1 cellular context compared by ENCODE assay signal in genomic region chr1:47593598-47594285, GRCh38.
TF ChIP-seq lines count a peak whose summit lies in the region.

No MANE protein-coding gene starts in this region.

TF ChIP-seq in H1, 55 proteins besides CTCF, POLR2A, EP300 and RAD21:
- TF ChIP-seq GABPA (IDR thresholded peaks at IDR 0.05; ENCODE audit: borderline replicate concordance, insufficient read depth, low read length), result no peak
- TF ChIP-seq HDAC2 (IDR thresholded peaks at IDR 0.05; ENCODE audit: borderline replicate concordance in 1 of 2, low read depth in 2 of 2, low read length in 2 of 2), result no peak
- no peak for TF ChIP-seq SUZ12 (IDR thresholded peaks at IDR 0.05; ENCODE audit: low read length)
- TF ChIP-seq TEAD4 (IDR thresholded peaks at IDR 0.05; ENCODE audit: low read depth, low read length), result no peak
- TF ChIP-seq SP2 (IDR thresholded peaks at IDR 0.05; ENCODE audit: low read length), result no peak
- no peak for TF ChIP-seq SIX5 (IDR thresholded peaks at IDR 0.05; ENCODE audit: low read depth, low read length)
- no peak for TF ChIP-seq CBX8 (IDR thresholded peaks at IDR 0.05; ENCODE audit: borderline replicate concordance, low read depth, low read length)
- TF ChIP-seq BACH1 (IDR thresholded peaks at IDR 0.05; ENCODE audit: low read length), result no peak
- TF ChIP-seq POU5F1 (IDR thresholded peaks at IDR 0.05; ENCODE audit: low read depth, low read length), result no peak
- no peak for TF ChIP-seq KDM1A (IDR thresholded peaks at IDR 0.05; ENCODE audit: borderline replicate concordance, low read length)
- TF ChIP-seq SAP30 (IDR thresholded peaks at IDR 0.05; ENCODE audit: insufficient read depth, insufficient replicate concordance, low read length), result no peak
- no peak for TF ChIP-seq EZH2 (IDR thresholded peaks at IDR 0.05; ENCODE audit: low read depth, low read length, severe bottlenecking)
- no peak for TF ChIP-seq USF2 (IDR thresholded peaks at IDR 0.05; ENCODE audit: low read length)
- TF ChIP-seq KDM4A (IDR thresholded peaks at IDR 0.05; ENCODE audit: low read depth, low read length, severe bottlenecking), result no peak
- TF ChIP-seq JUND (IDR thresholded peaks at IDR 0.05; ENCODE audit: low read length), result no peak
- TF ChIP-seq MAFK (IDR thresholded peaks at IDR 0.05; ENCODE audit: low read depth, low read length), result no peak
- no peak for TF ChIP-seq RFX5 (IDR thresholded peaks at IDR 0.05; ENCODE audit: borderline replicate concordance, low read depth, low read length)
- TF ChIP-seq CHD7 (IDR thresholded peaks at IDR 0.05; ENCODE audit: insufficient replicate concordance, low read length), result no peak
